26 cellular contexts compared by ENCODE assay signal in genomic region chr2:175892046-175892445, GRCh38.
"Had no signal": no experiment of that assay in that cellular context is flagged by ENCODE, and none has a peak within 500 bp of the region (broad histone marks: within the 10 kb centered on the region; RNA-seq: fewer than 3 reads in every experiment).

No MANE protein-coding gene starts in this region.

- H3K27me3 ChIP-seq: adrenal gland, ascending aorta, breast epithelium, colonic mucosa, hepatocyte, sigmoid colon, upper lobe of left lung had no signal

- H3K4me2 ChIP-seq: hepatocyte had no signal

- H3K79me2 ChIP-seq: hepatocyte had no signal

- H3K36me3 ChIP-seq: adrenal gland, ascending aorta, breast epithelium, colonic mucosa, left ventricle myocardium inferior, sigmoid colon, spleen, thoracic aorta, upper lobe of left lung had no signal

- DNase-seq: activated CD4-positive, alpha-beta memory T cell treated with anti-CD3 and anti-CD28 coated beads, Interleukin-2, amount 10 ng/mL, durations not matched to agents 7 days and 5 days; activated CD4-positive, alpha-beta T cell treated with anti-CD3 and anti-CD28 coated beads, Interleukin-2, amount 10 ng/mL, durations not matched to agents 24 days and 14 days; activated CD8-positive, alpha-beta memory T cell treated with anti-CD3 and anti-CD28 coated beads, Interleukin-2, amount 10 ng/mL, durations not matched to agents 7 days and 5 days; activated gamma-delta T cell treated with Interleukin-2 at 50 U/mL for 16 hours; activated T-cell treated with anti-CD3 and anti-CD28 coated beads for 4 hours; adrenal gland; colonic mucosa; foreskin melanocyte; immature natural killer cell; kidney glomerular epithelial cell; left ventricle myocardium inferior; naive thymus-derived CD4-positive, alpha-beta T cell; retina; sigmoid colon; spleen; stimulated activated CD4-positive, alpha-beta T cell treated with anti-CD3 and anti-CD28 coated beads, Interleukin-4, amount 100 ng/mL, for 1 hour; stimulated activated naive CD4-positive, alpha-beta T cell treated with Interleukin-2 at 50 U/mL for 16 hours; upper lobe of left lung had no signal

- H2AFZ ChIP-seq: hepatocyte had no signal

- H3K36me3 Mint-ChIP-seq: activated CD8-positive, alpha-beta memory T cell treated with anti-CD3 and anti-CD28 coated beads, Interleukin-2, amount 10 ng/mL, durations not matched to agents 7 days and 5 days; activated naive CD4-positive, alpha-beta T cell treated with anti-CD3 and anti-CD28 coated beads, Interleukin-2, amount 50 U/mL, for 24 hours; immature natural killer cell; naive thymus-derived CD4-positive, alpha-beta T cell had no signal

- H3K4me1 ChIP-seq: adrenal gland, ascending aorta, breast epithelium, colonic mucosa, sigmoid colon, spleen, upper lobe of left lung had no signal

- H3K4me3 Mint-ChIP-seq: activated CD4-positive, alpha-beta memory T cell treated with anti-CD3 and anti-CD28 coated beads, Interleukin-2, amount 10 ng/mL, durations not matched to agents 7 days and 5 days; activated CD4-positive, alpha-beta T cell treated with anti-CD3 and anti-CD28 coated beads, Interleukin-2, amount 10 ng/mL, durations not matched to agents 24 days and 14 days; activated CD8-positive, alpha-beta memory T cell treated with anti-CD3 and anti-CD28 coated beads, Interleukin-2, amount 10 ng/mL, durations not matched to agents 7 days and 5 days; activated naive CD4-positive, alpha-beta T cell treated with anti-CD3 and anti-CD28 coated beads, Interleukin-2, amount 50 U/mL, for 24 hours; activated T-helper 1 cell treated with anti-CD3 and anti-CD28 coated beads, Interleukin-12 subunit alpha, Interleukin-12 subunit beta, Interleukin-2, Interleukin-4 antibody, amounts not matched to agents 30 ng/mL and 10 ng/mL and 1 ng/mL, durations not matched to agents 14 hours and 24 hours and 36 hours; immature natural killer cell; naive thymus-derived CD4-positive, alpha-beta T cell; neural crest cell had no signal

- ATAC-seq: activated CD4-positive, CD25-positive, alpha-beta regulatory T cell treated with anti-CD3 and anti-CD28 coated beads, Interleukin-2, amount 50 U/mL, for 24 hours; activated CD8-positive, alpha-beta memory T cell treated with anti-CD3 and anti-CD28 coated beads, Interleukin-2, amount 10 ng/mL, durations not matched to agents 7 days and 5 days; naive thymus-derived CD4-positive, alpha-beta T cell had no signal

- H3K27ac Mint-ChIP-seq: activated CD4-positive, alpha-beta memory T cell treated with anti-CD3 and anti-CD28 coated beads, Interleukin-2, amount 10 ng/mL, durations not matched to agents 7 days and 5 days; activated CD4-positive, alpha-beta T cell treated with anti-CD3 and anti-CD28 coated beads, Interleukin-2, amount 10 ng/mL, durations not matched to agents 24 days and 14 days; activated CD8-positive, alpha-beta memory T cell treated with anti-CD3 and anti-CD28 coated beads, Interleukin-2, amount 10 ng/mL, durations not matched to agents 7 days and 5 days; activated naive CD4-positive, alpha-beta T cell treated with anti-CD3 and anti-CD28 coated beads, Interleukin-2, amount 50 U/mL, for 24 hours; activated T-helper 1 cell treated with anti-CD3 and anti-CD28 coated beads, Interleukin-12 subunit alpha, Interleukin-12 subunit beta, Interleukin-2, Interleukin-4 antibody, amounts not matched to agents 30 ng/mL and 10 ng/mL and 1 ng/mL, durations not matched to agents 14 hours and 24 hours and 36 hours; immature natural killer cell; naive thymus-derived CD4-positive, alpha-beta T cell had no signal

- H3K4me1 Mint-ChIP-seq: activated CD4-positive, alpha-beta memory T cell treated with anti-CD3 and anti-CD28 coated beads, Interleukin-2, amount 10 ng/mL, durations not matched to agents 7 days and 5 days; activated CD4-positive, alpha-beta T cell treated with anti-CD3 and anti-CD28 coated beads, Interleukin-2, amount 10 ng/mL, durations not matched to agents 24 days and 14 days; activated CD8-positive, alpha-beta memory T cell treated with anti-CD3 and anti-CD28 coated beads, Interleukin-2, amount 10 ng/mL, durations not matched to agents 7 days and 5 days; activated naive CD4-positive, alpha-beta T cell treated with anti-CD3 and anti-CD28 coated beads, Interleukin-2, amount 50 U/mL, for 24 hours; immature natural killer cell; naive thymus-derived CD4-positive, alpha-beta T cell had no signal

- H3K9me3 ChIP-seq: adrenal gland, ascending aorta, breast epithelium, colonic mucosa, sigmoid colon, thoracic aorta, upper lobe of left lung had no signal

- H3K9me3 Mint-ChIP-seq: activated CD4-positive, alpha-beta memory T cell treated with anti-CD3 and anti-CD28 coated beads, Interleukin-2, amount 10 ng/mL, durations not matched to agents 7 days and 5 days; activated CD4-positive, alpha-beta T cell treated with anti-CD3 and anti-CD28 coated beads, Interleukin-2, amount 10 ng/mL, durations not matched to agents 24 days and 14 days; activated naive CD4-positive, alpha-beta T cell treated with anti-CD3 and anti-CD28 coated beads, Interleukin-2, amount 50 U/mL, for 24 hours; activated T-helper 1 cell treated with anti-CD3 and anti-CD28 coated beads, Interleukin-12 subunit alpha, Interleukin-12 subunit beta, Interleukin-2, Interleukin-4 antibody, amounts not matched to agents 30 ng/mL and 10 ng/mL and 1 ng/mL, durations not matched to agents 14 hours and 24 hours and 36 hours had no signal

- H3K27ac ChIP-seq: adrenal gland, breast epithelium, colonic mucosa, hepatocyte, sigmoid colon, spleen, thoracic aorta, upper lobe of left lung had no signal

- H3K4me3 ChIP-seq: adrenal gland, ascending aorta, breast epithelium, colonic mucosa, hepatocyte, left ventricle myocardium inferior, sigmoid colon, spleen, thoracic aorta, upper lobe of left lung had no signal
